In the genomic region with DNA sequence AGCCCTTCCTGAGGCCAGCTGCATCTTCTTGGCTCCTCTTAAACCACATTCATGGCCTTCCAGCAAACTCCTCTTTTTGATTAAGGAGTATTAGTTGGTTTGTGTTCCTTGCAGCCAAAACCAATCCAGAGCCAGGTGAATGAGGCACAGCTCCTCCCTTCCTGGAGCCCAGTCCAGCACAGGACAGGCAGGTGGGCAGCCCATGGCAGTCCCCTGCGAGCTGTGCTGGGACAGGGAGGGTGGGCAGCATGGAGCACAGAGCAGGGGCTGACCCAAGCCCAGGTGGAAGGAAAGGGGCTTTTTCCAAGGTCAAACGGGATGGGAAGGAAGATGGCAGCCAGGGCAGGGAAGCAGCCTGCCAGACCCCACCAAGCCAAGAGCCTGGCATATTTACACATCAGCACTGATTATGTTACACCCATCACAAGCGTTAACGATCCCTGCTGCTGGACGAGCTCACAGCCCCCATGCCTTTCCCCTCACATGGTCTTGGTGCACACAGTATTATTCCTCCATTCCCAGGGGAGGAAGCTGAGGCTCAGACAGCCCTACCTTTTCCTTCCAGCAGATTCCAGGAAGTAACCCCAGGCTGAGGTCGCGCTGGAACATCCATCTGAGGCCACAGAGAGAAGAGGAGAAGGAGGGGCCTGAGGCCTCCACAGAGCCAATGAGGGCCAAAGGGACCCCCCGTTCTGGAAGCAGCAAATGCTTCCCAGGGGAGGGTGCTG, we compare ENCODE assay signal across 24 cellular contexts.
DNase-seq lines count a peak whose midpoint lies in the region; ATAC-seq and TF ChIP-seq lines count a peak whose summit lies in the region.
"Had no signal": no experiment of that assay in that cellular context is flagged by ENCODE, and none has a peak within 500 bp of the region (broad histone marks: within the 10 kb centered on the region; RNA-seq: fewer than 3 reads in every experiment).

No MANE protein-coding gene starts in this region.

- DNase-seq in SK-N-DZ (ENCODE audit: low spot score) (peak; percentile 32), Right ventricle myocardium inferior (ENCODE audit: missing footprints) (peak; percentile 70), neural progenitor cell (ENCODE audit: low spot score) (no peak), suprapubic skin (ENCODE audit: low spot score in 2 of 2) (no peak), DMS53 treated with DMSO at 0.1 percent for 48 hours (lab: John Stamatoyannopoulos, UW; ENCODE audit: unreplicated experiment) (no peak), CD1c-positive myeloid dendritic cell (ENCODE audit: extremely low spot score) (no peak)
- DNase-seq: ACHN; activated gamma-delta T cell; DMS79 treated with DMSO at 0.1 percent for 48 hours; glutamatergic neuron; immature natural killer cell; natural killer cell; NCI-H2227 treated with DMSO at 0.1 percent for 48 hours; SHP77; stimulated activated CD4-positive, alpha-beta T cell treated with anti-CD3 and anti-CD28 coated beads, Interleukin-15, amount 100 ng/mL, for 24 hours; stimulated activated naive CD4-positive, alpha-beta T cell treated with Interleukin-2 at 50 U/mL for 16 hours had no signal

- H3K27me3 ChIP-seq in ACC112 (ENCODE audit: insufficient read depth, low read length) (no peaks in the 10 kb centered on the region), neural progenitor cell (no peaks in the 10 kb centered on the region), suprapubic skin (no peaks in the 10 kb centered on the region)
- H3K27me3 ChIP-seq: ascending aorta had no signal

- no peak overlapping the region for H3K4me2 ChIP-seq in neural progenitor cell
- H3K4me2 ChIP-seq: KMS-11 had no signal

- H3K27me3 Mint-ChIP-seq in neural progenitor cell (ENCODE audit: insufficient read depth, low read depth), result peaks cover 17% of the 10 kb centered on the region

- ATAC-seq in Right ventricle myocardium inferior (peak; percentile 9), GM21737 (IDR thresholded peaks at IDR 0.05; ENCODE audit: unreplicated experiment) (no peak)
- ATAC-seq: CD8-positive, alpha-beta T cell; natural killer cell had no signal

- H3K9ac ChIP-seq in neural progenitor cell, result no peak overlapping the region
- H3K9ac ChIP-seq: KMS-11 had no signal

- TF ChIP-seq CTCF in neural progenitor cell (IDR thresholded peaks at IDR 0.05), result no peak
- no peak for TF ChIP-seq CTCF in suprapubic skin (IDR thresholded peaks at IDR 0.05)

- H3K4me1 ChIP-seq in ACC112 (ENCODE audit: control insufficient read depth, insufficient read depth, low read length, unreplicated experiment) (peaks cover 38% of the 10 kb centered on the region), neural progenitor cell (no peaks in the 10 kb centered on the region), suprapubic skin (peaks cover 30% of the 10 kb centered on the region)

- H3K79me2 ChIP-seq in ACC112 (ENCODE audit: control insufficient read depth, insufficient read depth, low read length, unreplicated experiment), result no peaks in the 10 kb centered on the region
- no peaks in the 10 kb centered on the region for H3K79me2 ChIP-seq in neural progenitor cell (ENCODE audit: low read depth)

- peaks cover 3% of the 10 kb centered on the region for H3F3A ChIP-seq in neural progenitor cell (ENCODE audit: low read depth)

- no peaks in the 10 kb centered on the region for H3K36me3 Mint-ChIP-seq in neural progenitor cell
- H3K36me3 Mint-ChIP-seq: CD8-positive, alpha-beta T cell; immature natural killer cell; natural killer cell had no signal

- no peak for TF ChIP-seq POLR2A in suprapubic skin (IDR thresholded peaks at IDR 0.05)

- H3K27ac ChIP-seq in ACC112 (ENCODE audit: low read depth, low read length), result no peak overlapping the region
- H3K27ac ChIP-seq in neural progenitor cell, result no peak overlapping the region
- H3K27ac ChIP-seq in suprapubic skin, result no peak overlapping the region
- H3K27ac ChIP-seq: ascending aorta, epithelial cell of prostate, KMS-11 had no signal

- 72% methylated on average over 7 of the region's 8 CpGs for WGBS in suprapubic skin

- TF ChIP-seq EP300 in suprapubic skin (IDR thresholded peaks at IDR 0.05), result no peak

- H3K36me3 ChIP-seq in ACC112 (ENCODE audit: insufficient read depth, low read length), result no peaks in the 10 kb centered on the region
- no peaks in the 10 kb centered on the region for H3K36me3 ChIP-seq in neural progenitor cell
- no peaks in the 10 kb centered on the region for H3K36me3 ChIP-seq in suprapubic skin
- H3K36me3 ChIP-seq: ascending aorta, HAP-1 had no signal

- H3K4me3 ChIP-seq in ACC112 (ENCODE audit: low read depth, low read length) (no peak overlapping the region), neural progenitor cell (no peak overlapping the region), suprapubic skin (no peak overlapping the region)
- H3K4me3 ChIP-seq: ascending aorta, HAP-1 had no signal

- no peak overlapping the region for H3K4me3 Mint-ChIP-seq in neural progenitor cell
- H3K4me3 Mint-ChIP-seq: CD8-positive, alpha-beta T cell; immature natural killer cell; natural killer cell; T-helper 1 cell treated with Interleukin-12 subunit alpha and Interleukin-12 subunit beta and Interleukin-4 antibody, amounts not matched to agents 30 μg/mL and 1 μg/mL, for 36 hours had no signal

- no peaks in the 10 kb centered on the region for H3K9me3 ChIP-seq in neural progenitor cell (ENCODE audit: low read depth)
- H3K9me3 ChIP-seq in suprapubic skin, result no peaks in the 10 kb centered on the region
- H3K9me3 ChIP-seq: ascending aorta, HAP-1 had no signal

- no peaks in the 10 kb centered on the region for H4K20me1 ChIP-seq in neural progenitor cell (ENCODE audit: low read depth)

- H3K27ac Mint-ChIP-seq in neural progenitor cell, result peak overlapping the region; percentile 69
- H3K27ac Mint-ChIP-seq: CD8-positive, alpha-beta T cell; immature natural killer cell; natural killer cell; T-helper 1 cell treated with Interleukin-12 subunit alpha and Interleukin-12 subunit beta and Interleukin-4 antibody, amounts not matched to agents 30 μg/mL and 1 μg/mL, for 36 hours had no signal

- intact Hi-C loops in Right ventricle myocardium inferior (cut with DNase I), result no loop called here

- peaks cover 18% of the 10 kb centered on the region for H3K4me1 Mint-ChIP-seq in neural progenitor cell
- H3K4me1 Mint-ChIP-seq: immature natural killer cell, natural killer cell had no signal

- peak overlapping the region; percentile 18 for H2AFZ ChIP-seq in ACC112 (ENCODE audit: low read length, unreplicated experiment)
- H2AFZ ChIP-seq in neural progenitor cell (replicated peaks), result peak overlapping the region; percentile 68

- no peaks in the 10 kb centered on the region for H3K9me3 Mint-ChIP-seq in neural progenitor cell
- H3K9me3 Mint-ChIP-seq: CD8-positive, alpha-beta T cell; natural killer cell; T-helper 1 cell treated with Interleukin-12 subunit alpha and Interleukin-12 subunit beta and Interleukin-4 antibody, amounts not matched to agents 30 μg/mL and 1 μg/mL, for 36 hours had no signal

Comparison
In these comparisons a context has a peak if more than half of its experiments do, and no peak if none do; other contexts are left out.
1. DNase-seq: peak in SK-N-DZ (single experiment) and Right ventricle myocardium inferior (single experiment); none in neural progenitor cell (single experiment), suprapubic skin (0 of 2), DMS53 treated with DMSO at 0.1 percent for 48 hours (single experiment) and CD1c-positive myeloid dendritic cell (single experiment).